16 cellular contexts compared by ENCODE assay signal in the genomic region with DNA sequence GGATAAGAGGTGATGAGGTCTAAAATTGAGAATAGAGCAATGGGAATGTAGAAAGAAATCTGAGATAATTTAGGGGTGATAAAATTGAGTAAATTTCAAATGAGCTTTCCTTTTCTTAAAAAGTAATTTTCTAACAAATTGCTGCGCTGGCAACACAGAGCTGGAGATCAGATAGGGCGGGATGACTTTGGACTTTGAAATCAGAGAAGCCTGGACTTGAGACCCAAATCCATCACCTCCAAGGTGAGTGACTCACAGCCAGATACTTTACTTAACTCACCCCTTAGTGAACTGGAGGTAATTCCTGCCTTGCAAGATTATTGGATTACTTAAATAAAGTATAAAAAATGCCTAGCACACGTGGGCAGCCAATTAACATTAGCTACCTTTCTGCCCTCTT.
DNase-seq lines count a peak whose midpoint lies in the region; ATAC-seq, FAIRE-seq and TF ChIP-seq lines count a peak whose summit lies in the region.
"Had no signal": no experiment of that assay in that cellular context is flagged by ENCODE, and none has a peak within 500 bp of the region (broad histone marks: within the 10 kb centered on the region; RNA-seq: fewer than 3 reads in every experiment).

No MANE protein-coding gene starts in this region.

- no peaks in the 10 kb centered on the region for H3K9me3 ChIP-seq in endodermal cell (ENCODE audit: control insufficient read depth, low read length)
- H3K9me3 ChIP-seq in small intestine (ENCODE audit: control insufficient read depth, low read depth) = no peaks in the 10 kb centered on the region
- H3K9me3 ChIP-seq in A673 (ENCODE audit: low read depth, low read length, poor library complexity, severe bottlenecking) = no peaks in the 10 kb centered on the region

- peak overlapping the region; percentile 26 for H3K27ac Mint-ChIP-seq in endodermal cell
- H3K27ac Mint-ChIP-seq: B cell; CD4-positive, alpha-beta T cell; GM23338 had no signal

- H3K27ac ChIP-seq in endodermal cell (ENCODE audit: low read depth, low read length) = no peak overlapping the region
- no peak overlapping the region for H3K27ac ChIP-seq in small intestine (ENCODE audit: low read depth in 1 of 2, low read length in 1 of 2)
- H3K27ac ChIP-seq in A673 (ENCODE audit: low read depth, low read length, poor library complexity, severe bottlenecking) = no peak overlapping the region
- H3K27ac ChIP-seq: HL-60 had no signal

- H3K9ac ChIP-seq in endodermal cell (ENCODE audit: extremely low read depth, low read length, poor library complexity, severe bottlenecking) = no peak overlapping the region

- TF ChIP-seq CTCF in endodermal cell (conservative IDR thresholded peaks at IDR 0.05) (no peak), A673 (conservative IDR thresholded peaks at IDR 0.05; ENCODE audit: low read depth, low read length) (no peak)

- no TSS peak for BruUV-seq in A673 (replicated peaks; lab: Mats Ljungman, UMichigan)

- no peaks in the 10 kb centered on the region for H3K27me3 Mint-ChIP-seq in endodermal cell (ENCODE audit: insufficient read depth)
- H3K27me3 Mint-ChIP-seq: B cell; CD4-positive, alpha-beta T cell had no signal

- H3K9me3 Mint-ChIP-seq in endodermal cell = no peaks in the 10 kb centered on the region
- H3K9me3 Mint-ChIP-seq: CD4-positive, alpha-beta T cell; GM23338 had no signal

- POLR2A ChIA-PET in A673 (lab: Charles Lee; ENCODE audit: low non-redundant PET) = no interaction called here

- CTCF ChIA-PET in A673 (lab: Charles Lee) = no interaction called here

- no peak for FAIRE-seq in small intestine (lab: Jason Lieb, UNC)
- FAIRE-seq: D721Med had no signal

- H3K4me3 Mint-ChIP-seq in endodermal cell = no peak overlapping the region
- H3K4me3 Mint-ChIP-seq: B cell; CD4-positive, alpha-beta T cell; GM23338 had no signal

- H3K4me3 ChIP-seq in endodermal cell (ENCODE audit: low read length) (no peak overlapping the region), small intestine (ENCODE audit: low read depth in 1 of 2, low read length in 2 of 2) (no peak overlapping the region), A673 (ENCODE audit: low read depth, low read length, poor library complexity, severe bottlenecking) (no peak overlapping the region)
- H3K4me3 ChIP-seq: GM23338 had no signal

- peaks cover 14% of the 10 kb centered on the region for H3K4me1 Mint-ChIP-seq in endodermal cell
- H3K4me1 Mint-ChIP-seq: B cell, GM23338 had no signal

- intact Hi-C loops in left colon (cut with DNase I, micrococcal nuclease) = no loop called here
- intact Hi-C loops in A673 (cut with micrococcal nuclease; ENCODE audit: unreplicated experiment) = no loop called here

- H3K27me3 ChIP-seq in endodermal cell (ENCODE audit: control insufficient read depth, insufficient read depth, low read length, poor library complexity, severe bottlenecking) = no peaks in the 10 kb centered on the region
- no peaks in the 10 kb centered on the region for H3K27me3 ChIP-seq in small intestine (ENCODE audit: control insufficient read depth in 2 of 2, insufficient read depth in 2 of 2, low read length in 2 of 2)
- no peaks in the 10 kb centered on the region for H3K27me3 ChIP-seq in A673 (replicated peaks; ENCODE audit: insufficient read depth, low read depth, low read length, poor library complexity)

- ATAC-seq in left colon = peak; percentile 43
- ATAC-seq: GM23338 had no signal

- no peaks in the 10 kb centered on the region for H3K36me3 Mint-ChIP-seq in endodermal cell (ENCODE audit: low read depth)

- H3K4me1 ChIP-seq in endodermal cell (ENCODE audit: control insufficient read depth, insufficient read depth, low read length) (peaks cover 5% of the 10 kb centered on the region), small intestine (ENCODE audit: control insufficient read depth in 2 of 2, insufficient read depth in 1 of 2, low read depth in 1 of 2, low read length in 1 of 2) (no peaks in the 10 kb centered on the region), A673 (ENCODE audit: insufficient read depth, low read length, poor library complexity, severe bottlenecking) (no peaks in the 10 kb centered on the region)

- 79 to 89% methylated on average over 2 of the region's 3 CpGs for WGBS in endodermal cell (ENCODE audit: insufficient coverage in 1 of 2, insufficient read length in 1 of 2), 2 experiments
- WGBS in small intestine, 3 donors = 16 to 41% (median 23%) methylated on average over 3 of the region's 3 CpGs

- H3K36me3 ChIP-seq in endodermal cell (ENCODE audit: control insufficient read depth, insufficient read depth, low read length) (no peaks in the 10 kb centered on the region), small intestine (ENCODE audit: control insufficient read depth in 2 of 2, insufficient read depth in 2 of 2, low read length in 2 of 2) (no peaks in the 10 kb centered on the region), A673 (ENCODE audit: insufficient read depth, low read length, poor library complexity, severe bottlenecking) (no peaks in the 10 kb centered on the region)

- DNase-seq in NCI-H82 (lab: John Stamatoyannopoulos, UW) (peak; percentile 72), endodermal cell (no peak), left colon (no peak), small intestine (peak; percentile 79), A673 (ENCODE audit: low spot score) (no peak), GM19238 (ENCODE audit: insufficient read length, low spot score) (no peak), nucleus accumbens (lab: John Stamatoyannopoulos, UW) (no peak)
- DNase-seq: C1 segment of cervical spinal cord; CD4-positive, alpha-beta T cell; DND-41; GF-D8; H7 had no signal

Comparison
In these comparisons a context has a peak if more than half of its experiments do, and no peak if none do; other contexts are left out.
1. DNase-seq: peak in NCI-H82 (single experiment) and small intestine (single experiment); none in endodermal cell (single experiment), left colon (0 of 2), A673 (single experiment), GM19238 (single experiment) and nucleus accumbens (0 of 56).